18 cellular contexts compared by ENCODE assay signal in the genomic region with DNA sequence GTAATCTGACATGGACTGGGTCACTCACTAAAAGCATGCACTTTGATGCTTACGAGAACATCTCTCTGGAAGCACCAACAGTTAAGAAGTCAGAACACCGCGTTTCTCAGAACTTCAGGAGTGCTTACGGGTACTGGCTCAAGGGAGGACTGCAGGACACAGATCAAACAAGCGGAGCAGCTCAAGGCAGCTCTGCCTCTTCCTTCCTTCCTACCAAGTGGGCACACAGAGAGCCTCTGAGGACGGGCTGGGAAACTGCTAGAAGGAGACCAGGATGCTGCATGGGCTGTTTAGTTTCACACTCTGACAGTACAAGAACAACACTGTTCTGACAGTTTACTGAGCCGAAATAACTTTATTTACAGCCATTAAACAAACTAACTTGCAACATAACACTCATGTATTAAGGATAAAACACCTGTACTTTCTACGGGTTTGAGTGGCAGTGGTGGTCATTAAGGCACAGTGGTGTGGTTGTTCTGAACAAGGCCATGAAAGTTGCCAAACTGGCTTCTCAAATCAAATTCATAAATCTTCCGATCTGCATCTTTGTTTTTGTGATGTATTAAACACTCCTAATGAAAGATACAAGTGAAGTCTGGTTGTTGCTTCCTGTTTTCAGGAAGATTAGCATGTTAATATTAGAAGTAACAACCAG. TPM values are rescaled to one million over a fixed set of nuclear protein-coding genes. Genes with fewer than 3 reads are reported as not detected.
DNase-seq lines count a peak whose midpoint lies in the region; ATAC-seq and TF ChIP-seq lines count a peak whose summit lies in the region.
"Had no signal": no experiment of that assay in that cellular context is flagged by ENCODE, and none has a peak within 500 bp of the region (broad histone marks: within the 10 kb centered on the region; RNA-seq: fewer than 3 reads in every experiment).

No MANE protein-coding gene starts in this region.

- no peaks in the 10 kb centered on the region for H3K9me3 ChIP-seq in ectodermal cell (ENCODE audit: control insufficient read depth, low read length)
- H3K9me3 ChIP-seq in uterus: no peaks in the 10 kb centered on the region

- ATAC-seq in left ventricle myocardium superior (peak; percentile 29), Right ventricle myocardium superior (ENCODE audit: poor library complexity) (no peak)
- ATAC-seq: A549, GM12878 had no signal

- H3K27ac ChIP-seq in ectodermal cell (ENCODE audit: insufficient read depth, low read depth, low read length, poor library complexity, severe bottlenecking) (peak overlapping the region; percentile 4), uterus (peak overlapping the region; percentile 3 to 61)
- H3K27ac ChIP-seq: A549, WERI-Rb-1 had no signal

- TF ChIP-seq CTCF in nephron progenitor cell (IDR thresholded peaks at IDR 0.05) (no peak), uterus (IDR thresholded peaks at IDR 0.05) (no peak)

- 88 to 89% methylated on average over 9 of the region's 9 CpGs for WGBS in ectodermal cell, 2 experiments

- intact Hi-C loops in left ventricle myocardium superior (cut with micrococcal nuclease): no loop called here
- intact Hi-C loops in Right ventricle myocardium superior (cut with DNase I): loop anchor here (5.0 kb wide), 1 partner anchor 157 kb away; no protein-coding TSS in a partner anchor
- intact Hi-C loops in uterus (cut with DNase I; ENCODE audit: low total_unique reads): loop anchor here (5.0 kb wide), 1 partner anchor 157 kb away; no protein-coding TSS in a partner anchor

- no peak for DNase-seq in left ventricle myocardium superior
- no peak for DNase-seq in Right ventricle myocardium superior
- no peak for DNase-seq in nephron progenitor cell
- DNase-seq in uterus: no peak
- DNase-seq in NCI-H2029 treated with DMSO at 0.1 percent for 48 hours (lab: John Stamatoyannopoulos, UW): no peak
- no peak for DNase-seq in stimulated activated CD4-positive, alpha-beta T cell treated with anti-CD3 and anti-CD28 coated beads, Interleukin-15, amount 100 ng/mL, for 24 hours
- DNase-seq in SHP77 treated with DMSO at 0.1 percent for 48 hours (lab: John Stamatoyannopoulos, UW): no peak
- DNase-seq: activated gamma-delta T cell; caudate nucleus; glutamatergic neuron; posterior cingulate gyrus; SIG-M5; stimulated activated CD4-positive, alpha-beta T cell treated with anti-CD3 and anti-CD28 coated beads, Interleukin-4, amount 100 ng/mL, for 1 hour; WERI-Rb-1 had no signal

- peaks cover 12% of the 10 kb centered on the region for H3K4me1 Mint-ChIP-seq in nephron progenitor cell

- no peak overlapping the region for H3K4me3 Mint-ChIP-seq in nephron progenitor cell
- H3K4me3 Mint-ChIP-seq: T-helper 1 cell treated with Interleukin-12 subunit alpha and Interleukin-12 subunit beta and Interleukin-4 antibody, amounts not matched to agents 30 μg/mL and 1 μg/mL, for 36 hours had no signal

- peaks cover 1% of the 10 kb centered on the region for H3K27me3 Mint-ChIP-seq in nephron progenitor cell (ENCODE audit: low read depth, poor library complexity)

- H3K27ac Mint-ChIP-seq in nephron progenitor cell: peak overlapping the region; percentile 69
- H3K27ac Mint-ChIP-seq: T-helper 1 cell treated with Interleukin-12 subunit alpha and Interleukin-12 subunit beta and Interleukin-4 antibody, amounts not matched to agents 30 μg/mL and 1 μg/mL, for 36 hours had no signal

- H3K9me3 Mint-ChIP-seq in nephron progenitor cell: peaks cover 15% of the 10 kb centered on the region
- H3K9me3 Mint-ChIP-seq: T-helper 1 cell treated with Interleukin-12 subunit alpha and Interleukin-12 subunit beta and Interleukin-4 antibody, amounts not matched to agents 30 μg/mL and 1 μg/mL, for 36 hours had no signal

- H3K36me3 ChIP-seq in ectodermal cell (ENCODE audit: control insufficient read depth, insufficient read depth, low read length) (peaks cover 3% of the 10 kb centered on the region), uterus (no peaks in the 10 kb centered on the region)

- TF ChIP-seq POLR2A in uterus (IDR thresholded peaks at IDR 0.05): no peak

- H3K4me3 ChIP-seq in ectodermal cell (ENCODE audit: insufficient read depth, low read depth, low read length) (no peak overlapping the region), uterus (no peak overlapping the region)
- H3K4me3 ChIP-seq: A549, GM12878 had no signal

- H3K27me3 ChIP-seq in ectodermal cell (ENCODE audit: control insufficient read depth, insufficient read depth, low read length, poor library complexity, severe bottlenecking) (no peaks in the 10 kb centered on the region), uterus (no peaks in the 10 kb centered on the region)

- H3K4me1 ChIP-seq in ectodermal cell (ENCODE audit: control insufficient read depth, insufficient read depth, low read length) (no peaks in the 10 kb centered on the region), uterus (no peaks in the 10 kb centered on the region)
- H3K4me1 ChIP-seq: A549 had no signal

- H3K36me3 Mint-ChIP-seq in nephron progenitor cell (ENCODE audit: low read depth): peaks cover 38% of the 10 kb centered on the region

RNA-seq across cellular contexts. Expression of a gene that starts 37.5 kb away (rescaled TPM):
- 25.8 TPM for total RNA-seq in left ventricle myocardium superior
- 22.4 TPM for total RNA-seq in Right ventricle myocardium superior
- 25.7 TPM for polyA plus RNA-seq in ectodermal cell (2013, experiment 1 of 4)
- polyA plus RNA-seq in ectodermal cell (2013, experiment 2 of 4): 24.5 TPM
- 22.7 TPM for polyA plus RNA-seq in ectodermal cell (2013, experiment 3 of 4)
- 26.9 TPM for polyA plus RNA-seq in ectodermal cell (2013, experiment 4 of 4)
- 10 to 100 TPM; 38.4 to 86.9 (median 47.5) TPM for total RNA-seq in uterus
